Comparison of ENCODE assay signal across 8 cellular contexts in the genomic region with DNA sequence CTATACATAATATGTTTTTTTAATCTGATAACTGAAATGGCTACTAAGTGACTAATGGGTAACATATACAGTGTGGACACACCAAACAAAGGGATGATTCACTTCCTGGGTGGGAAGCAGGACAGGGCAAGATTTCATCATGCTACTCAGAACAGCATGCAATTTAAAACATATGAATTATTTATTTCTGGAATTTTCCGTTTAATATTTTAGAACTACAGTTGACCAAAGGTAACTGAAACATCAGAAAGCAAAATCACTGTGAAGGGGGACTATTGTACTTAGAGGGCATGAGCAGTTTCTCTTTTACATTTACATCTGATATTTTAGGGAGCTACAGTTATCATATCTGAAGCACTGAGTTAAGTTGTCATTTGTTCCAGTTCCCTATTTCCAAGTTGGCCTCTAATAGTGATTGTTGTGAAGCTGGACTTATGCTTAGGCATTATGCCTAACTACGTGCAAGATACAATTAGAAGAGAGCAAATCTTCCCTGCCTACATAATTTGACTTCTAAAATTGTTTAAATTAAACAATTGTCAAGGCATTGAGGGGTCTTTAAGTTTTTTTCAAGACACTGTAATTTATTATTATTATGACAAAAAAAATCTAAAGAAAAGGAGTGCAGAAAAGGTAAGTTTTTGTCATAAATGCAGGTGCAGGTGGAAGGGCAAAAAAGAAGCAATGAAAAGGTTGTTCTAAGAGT. TPM values are rescaled to one million over a fixed set of nuclear protein-coding genes. Genes with fewer than 3 reads are reported as not detected.
A peak's percentile ranks its signal among the peaks of the same experiment; 100 is the strongest.
DNase-seq lines count a peak whose midpoint lies in the region; ATAC-seq, FAIRE-seq and TF ChIP-seq lines count a peak whose summit lies in the region.

No MANE protein-coding gene starts in this region.

- no peak overlapping the region for H3K4me3 Mint-ChIP-seq in naive thymus-derived CD4-positive, alpha-beta T cell
- no peak overlapping the region for H3K4me3 Mint-ChIP-seq in activated CD4-positive, alpha-beta memory T cell treated with anti-CD3 and anti-CD28 coated beads for 36 hours

- no peaks in the 10 kb centered on the region for H3K9me3 Mint-ChIP-seq in naive thymus-derived CD4-positive, alpha-beta T cell
- H3K9me3 Mint-ChIP-seq in activated CD4-positive, alpha-beta memory T cell treated with anti-CD3 and anti-CD28 coated beads for 36 hours: no peaks in the 10 kb centered on the region

- TF ChIP-seq CTCF in bronchial epithelial cell (IDR thresholded peaks at IDR 0.05; ENCODE audit: insufficient read depth, low read length, severe bottlenecking): no peak
- TF ChIP-seq CTCF in coronary artery (IDR thresholded peaks at IDR 0.05): no peak

- H3K4me1 Mint-ChIP-seq in naive thymus-derived CD4-positive, alpha-beta T cell: no peaks in the 10 kb centered on the region
- no peaks in the 10 kb centered on the region for H3K4me1 Mint-ChIP-seq in activated CD4-positive, alpha-beta memory T cell treated with anti-CD3 and anti-CD28 coated beads for 36 hours (ENCODE audit: low read depth)

- H3K4me3 ChIP-seq in bronchial epithelial cell (ENCODE audit: low read depth, low read length): no peak overlapping the region
- H3K4me3 ChIP-seq in naive thymus-derived CD4-positive, alpha-beta T cell (ENCODE audit: low read length): no peak overlapping the region
- H3K4me3 ChIP-seq in coronary artery: no peak overlapping the region

- ATAC-seq in naive thymus-derived CD4-positive, alpha-beta T cell: peak; percentile 78

- no peaks in the 10 kb centered on the region for H3K27me3 ChIP-seq in bronchial epithelial cell (ENCODE audit: control insufficient read depth, insufficient read depth, low read length)
- H3K27me3 ChIP-seq in naive thymus-derived CD4-positive, alpha-beta T cell (ENCODE audit: control insufficient read depth in 2 of 2, insufficient read depth in 2 of 2, low read length in 2 of 2): no peaks in the 10 kb centered on the region

- no peak overlapping the region for H3K27ac ChIP-seq in naive thymus-derived CD4-positive, alpha-beta T cell (ENCODE audit: low read depth, low read length)
- H3K27ac ChIP-seq in coronary artery: peak overlapping the region in 1 of 2 donors; percentile 36

- no peaks in the 10 kb centered on the region for H3K9me3 ChIP-seq in naive thymus-derived CD4-positive, alpha-beta T cell (ENCODE audit: control insufficient read depth in 2 of 3, low read length in 3 of 3)

- peaks cover 0 to 18% (median 0%) of the 10 kb centered on the region in 5 donors for H3K36me3 Mint-ChIP-seq in naive thymus-derived CD4-positive, alpha-beta T cell
- no peaks in the 10 kb centered on the region for H3K36me3 Mint-ChIP-seq in activated CD4-positive, alpha-beta memory T cell treated with anti-CD3 and anti-CD28 coated beads for 36 hours

- CTCF ChIA-PET in naive thymus-derived CD4-positive, alpha-beta T cell (lab: Charles Lee): no interaction called here
- CTCF ChIA-PET in activated CD4-positive, alpha-beta memory T cell treated with anti-CD3 and anti-CD28 coated beads for 36 hours (lab: Charles Lee): no interaction called here

- no peak overlapping the region for H3K27ac Mint-ChIP-seq in naive thymus-derived CD4-positive, alpha-beta T cell
- H3K27ac Mint-ChIP-seq in activated CD4-positive, alpha-beta memory T cell treated with anti-CD3 and anti-CD28 coated beads for 36 hours: no peak overlapping the region

- H3K4me1 ChIP-seq in naive thymus-derived CD4-positive, alpha-beta T cell (ENCODE audit: control insufficient read depth in 2 of 2, insufficient read depth in 2 of 2, low read length in 2 of 2): no peaks in the 10 kb centered on the region

- peak; percentile 75 for DNase-seq in CD1c-positive myeloid dendritic cell (ENCODE audit: extremely low spot score)
- DNase-seq in MV-4-11 (lab: John Stamatoyannopoulos, UW): peak; percentile 89
- DNase-seq in bronchial epithelial cell (ENCODE audit: low read depth): peak; percentile 94
- no peak for DNase-seq in naive thymus-derived CD4-positive, alpha-beta T cell
- no peak for DNase-seq in retina
- DNase-seq in NCI-H2081 treated with DMSO at 0.1 percent for 48 hours (lab: John Stamatoyannopoulos, UW): no peak
- DNase-seq in activated CD4-positive, alpha-beta memory T cell treated with anti-CD3 and anti-CD28 coated beads for 36 hours: no peak
- no peak for DNase-seq in coronary artery (ENCODE audit: low spot score)

- FAIRE-seq in bronchial epithelial cell (lab: Jason Lieb, UNC): no peak

- no peaks in the 10 kb centered on the region for H3K27me3 Mint-ChIP-seq in naive thymus-derived CD4-positive, alpha-beta T cell
- H3K27me3 Mint-ChIP-seq in activated CD4-positive, alpha-beta memory T cell treated with anti-CD3 and anti-CD28 coated beads for 36 hours: no peaks in the 10 kb centered on the region

- H3K36me3 ChIP-seq in bronchial epithelial cell (ENCODE audit: control insufficient read depth, insufficient read depth, low read length): no peaks in the 10 kb centered on the region
- no peaks in the 10 kb centered on the region for H3K36me3 ChIP-seq in naive thymus-derived CD4-positive, alpha-beta T cell (ENCODE audit: control insufficient read depth in 2 of 3, insufficient read depth in 3 of 3, low read length in 3 of 3)

- POLR2A ChIA-PET in naive thymus-derived CD4-positive, alpha-beta T cell (lab: Charles Lee): no interaction called here
- POLR2A ChIA-PET in activated CD4-positive, alpha-beta memory T cell treated with anti-CD3 and anti-CD28 coated beads for 36 hours (lab: Charles Lee): no interaction called here

- intact Hi-C loops in naive thymus-derived CD4-positive, alpha-beta T cell (cut with micrococcal nuclease): no loop called here
- intact Hi-C loops in activated CD4-positive, alpha-beta memory T cell treated with anti-CD3 and anti-CD28 coated beads for 36 hours (cut with micrococcal nuclease): no loop called here

RNA-seq across cellular contexts. Expression of gene ABCA6, which starts 34.3 kb away (rescaled TPM):
- 0.26 and 0.38 TPM in 2 replicates for total RNA-seq in bronchial epithelial cell
- 1 to 10 TPM in 2 of 5 experiments, under 1 TPM in 3; 0.24 to 1.1 (median 0.93) TPM for total RNA-seq in naive thymus-derived CD4-positive, alpha-beta T cell
- polyA plus RNA-seq in naive thymus-derived CD4-positive, alpha-beta T cell: not detected
- total RNA-seq in activated CD4-positive, alpha-beta memory T cell treated with anti-CD3 and anti-CD28 coated beads for 36 hours: not detected

RNA-seq across cellular contexts. Expression of gene ABCA10, which starts 52.7 kb away (rescaled TPM):
- total RNA-seq in bronchial epithelial cell: 0.79 and 1.3 TPM in 2 replicates
- 1 to 10 TPM in 3 of 5 experiments, under 1 TPM in 2; 0.80 to 3.9 (median 1.8) TPM for total RNA-seq in naive thymus-derived CD4-positive, alpha-beta T cell
- polyA plus RNA-seq in naive thymus-derived CD4-positive, alpha-beta T cell: not detected
- under 1 TPM; 0.22 to 0.38 TPM for total RNA-seq in activated CD4-positive, alpha-beta memory T cell treated with anti-CD3 and anti-CD28 coated beads for 36 hours

Comparison
In these comparisons a context has a peak if more than half of its experiments do, and no peak if none do; other contexts are left out.
1. DNase-seq: peak in CD1c-positive myeloid dendritic cell (single experiment), MV-4-11 (single experiment) and bronchial epithelial cell (single experiment); none in naive thymus-derived CD4-positive, alpha-beta T cell (0 of 9), retina (single experiment), NCI-H2081 treated with DMSO at 0.1 percent for 48 hours (single experiment), activated CD4-positive, alpha-beta memory T cell treated with anti-CD3 and anti-CD28 coated beads for 36 hours (single experiment) and coronary artery (single experiment).